In the genomic region with DNA sequence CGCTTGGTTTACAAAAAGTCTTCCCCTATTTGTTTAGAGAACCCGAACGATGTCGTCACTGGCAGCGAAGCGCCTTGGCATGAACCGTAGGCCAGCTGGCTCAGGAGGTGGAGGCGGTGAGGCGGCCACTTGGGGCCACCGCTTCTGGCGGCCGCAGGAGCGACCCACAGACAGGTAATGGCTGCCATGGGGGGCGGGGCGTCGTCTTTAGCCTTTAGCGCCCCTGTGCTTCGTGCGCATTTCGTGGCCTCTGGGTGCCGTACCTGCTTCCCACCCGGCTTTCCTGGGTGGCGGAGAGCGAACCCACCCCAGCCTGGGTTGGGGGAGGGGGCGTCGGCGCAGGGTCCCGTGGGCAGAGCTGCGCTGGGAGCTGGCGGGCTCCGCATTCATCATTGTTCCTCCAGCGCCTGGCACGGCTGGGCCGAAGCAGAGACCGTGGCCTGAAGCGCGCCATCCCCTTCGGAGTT, we compare ENCODE assay signal across 8 cellular contexts. TPM values are rescaled to one million over a fixed set of nuclear protein-coding genes. Genes with fewer than 3 reads are reported as not detected.
A peak's percentile ranks its signal among the peaks of the same experiment; 100 is the strongest.
DNase-seq lines count a peak whose midpoint lies in the region; ATAC-seq and TF ChIP-seq lines count a peak whose summit lies in the region.

No MANE protein-coding gene starts in this region.

- H3K36me3 ChIP-seq in CD8-positive, alpha-beta T cell (ENCODE audit: insufficient read depth, low read length) = no peaks in the 10 kb centered on the region
- H3K36me3 ChIP-seq in hepatocyte (replicated peaks; ENCODE audit: insufficient read depth, low read depth) = no peaks in the 10 kb centered on the region

- no peaks in the 10 kb centered on the region for H3K27me3 ChIP-seq in CD8-positive, alpha-beta T cell (ENCODE audit: insufficient read depth, low read length)
- H3K27me3 ChIP-seq in hepatocyte = peaks cover 3% of the 10 kb centered on the region

- H3K4me1 Mint-ChIP-seq in CD8-positive, alpha-beta T cell (ENCODE audit: low read depth) = peaks cover 16% of the 10 kb centered on the region
- H3K4me1 Mint-ChIP-seq in T-cell = peaks cover 13 to 19% (median 17%) of the 10 kb centered on the region in 3 donors

- no peaks in the 10 kb centered on the region for H4K20me1 ChIP-seq in hepatocyte (ENCODE audit: insufficient read depth, poor library complexity, severe bottlenecking)

- H3K27ac ChIP-seq in CD8-positive, alpha-beta T cell (ENCODE audit: low read depth, low read length) = peak overlapping the region; percentile 35
- peak overlapping the region; percentile 92 for H3K27ac ChIP-seq in hepatocyte

- POLR2A ChIA-PET in CD8-positive, alpha-beta T cell (lab: Charles Lee) = no interaction called here
- POLR2A ChIA-PET in T-cell (lab: Charles Lee) = no interaction called here

- no peaks in the 10 kb centered on the region for H3K9me3 Mint-ChIP-seq in CD8-positive, alpha-beta T cell
- no peaks in the 10 kb centered on the region for H3K9me3 Mint-ChIP-seq in T-cell

- H3K4me3 Mint-ChIP-seq in CD8-positive, alpha-beta T cell = peak overlapping the region; percentile 91
- H3K4me3 Mint-ChIP-seq in T-cell = peak overlapping the region; percentile 78 to 92 (median 88)

- H3K27ac Mint-ChIP-seq in CD8-positive, alpha-beta T cell = peak overlapping the region; percentile 66
- H3K27ac Mint-ChIP-seq in T-cell = peak overlapping the region; percentile 85 to 90

- peak; percentile 76 for ATAC-seq in CD8-positive, alpha-beta T cell
- ATAC-seq in T-cell (replicated peaks in 1 of 4) (peak; percentile 71 to 85 (median 80)), GM21576 (IDR thresholded peaks at IDR 0.05; ENCODE audit: unreplicated experiment) (no peak), GM19328 (IDR thresholded peaks at IDR 0.05; ENCODE audit: unreplicated experiment) (no peak)

- peak overlapping the region; percentile 56 for H3K4me3 ChIP-seq in CD8-positive, alpha-beta T cell (ENCODE audit: low read depth, low read length)
- H3K4me3 ChIP-seq in hepatocyte = peak overlapping the region; percentile 82

- H3K27me3 Mint-ChIP-seq in CD8-positive, alpha-beta T cell (ENCODE audit: low read depth) = peaks cover 12% of the 10 kb centered on the region
- peaks cover 0 to 15% of the 10 kb centered on the region in 2 donors for H3K27me3 Mint-ChIP-seq in T-cell

- H3K36me3 Mint-ChIP-seq in CD8-positive, alpha-beta T cell = no peaks in the 10 kb centered on the region
- H3K36me3 Mint-ChIP-seq in T-cell = no peaks in the 10 kb centered on the region

- H3K4me2 ChIP-seq in hepatocyte = peak overlapping the region; percentile 94

- peak overlapping the region; percentile 87 for H2AFZ ChIP-seq in hepatocyte

- no peak for TF ChIP-seq CTCF in CD8-positive, alpha-beta T cell (IDR thresholded peaks at IDR 0.05)
- TF ChIP-seq CTCF in hepatocyte (IDR thresholded peaks at IDR 0.05; ENCODE audit: poor library complexity) = no peak

- CTCF ChIA-PET in CD8-positive, alpha-beta T cell (lab: Charles Lee) = interaction anchor here (1.3 kb wide), 1 partner anchor 12 kb away, joined by 3 read pairs; no protein-coding TSS in a partner anchor
- CTCF ChIA-PET in T-cell (lab: Charles Lee) = interaction anchor here in 1 of 2 donors (1.3 kb wide), 1 partner anchor 60 kb away, joined by 4 read pairs; no protein-coding TSS in a partner anchor

- intact Hi-C loops in CD8-positive, alpha-beta T cell (cut with DNase I, micrococcal nuclease) = loop anchor here in 1 of 2 experiments (1.0 kb wide), 1 partner anchor 59 kb away; a partner anchor contains a TSS

- no peaks in the 10 kb centered on the region for H3K79me2 ChIP-seq in hepatocyte

- H3K9me3 ChIP-seq in CD8-positive, alpha-beta T cell (ENCODE audit: low read length) = no peaks in the 10 kb centered on the region
- H3K9me3 ChIP-seq in hepatocyte (ENCODE audit: low read depth) = no peaks in the 10 kb centered on the region

- WGBS in hepatocyte (ENCODE audit: low lambda C conversion rate, missing lambda C conversion rate) = under 1% methylated on average over 33 of the region's 38 CpGs

- no peaks in the 10 kb centered on the region for H3K9me2 ChIP-seq in hepatocyte (replicated peaks; ENCODE audit: insufficient read depth)

- DNase-seq in CD8-positive, alpha-beta T cell = peak; percentile 12 to 69 (median 51)
- DNase-seq in HuH-7 (ENCODE audit: low spot score) = peak; percentile 66
- peak in 33 of 34 experiments; percentile 1 to 64 (median 36) for DNase-seq in T-cell
- peak in 50 of 58 donors; percentile 24 to 72 (median 51) for DNase-seq in anterior cingulate cortex (lab: John Stamatoyannopoulos, UW)
- DNase-seq in hepatocyte (ENCODE audit: low spot score) = peak; percentile 82
- DNase-seq in renal cortical epithelial cell (ENCODE audit: low read depth) = peak; percentile 9

- H3K4me1 ChIP-seq in CD8-positive, alpha-beta T cell (ENCODE audit: insufficient read depth, low read length) = peaks cover 11% of the 10 kb centered on the region
- peaks cover 7% of the 10 kb centered on the region for H3K4me1 ChIP-seq in hepatocyte (ENCODE audit: insufficient read depth)

RNA-seq across cellular contexts. Expression of a gene that starts 0.5 kb away (rescaled TPM):
- 1 to 10 TPM; 1.1 to 1.3 TPM for total RNA-seq in CD8-positive, alpha-beta T cell
- total RNA-seq in T-cell (1 to 10 TPM; 1.6 to 2.8 (median 2.1) TPM), hepatocyte (18.8 and 23.0 TPM in 2 replicates), renal cortical epithelial cell (1.4 and 1.5 TPM in 2 replicates)
- polyA plus RNA-seq in hepatocyte = 22.4 and 25.5 TPM in 2 replicates

RNA-seq across cellular contexts. Expression of a gene that starts 26.5 kb away (rescaled TPM):
- 1 to 10 TPM; 3.4 to 4.5 TPM for total RNA-seq in CD8-positive, alpha-beta T cell
- total RNA-seq in T-cell = 10 to 100 TPM in 3 of 5 donors, 1 to 10 TPM in 2; 9.4 to 19.4 (median 18.8) TPM
- 7.7 and 10.4 TPM in 2 replicates for total RNA-seq in hepatocyte
- 7.9 and 11.2 TPM in 2 replicates for polyA plus RNA-seq in hepatocyte
- 8.2 and 19.5 TPM in 2 replicates for total RNA-seq in renal cortical epithelial cell

RNA-seq across cellular contexts. Expression of a gene that starts 58.6 kb away (rescaled TPM):
- total RNA-seq in CD8-positive, alpha-beta T cell = 1 to 10 TPM; 3.7 to 4.2 TPM
- total RNA-seq in T-cell (1 to 10 TPM; 2.9 to 4.8 (median 3.5) TPM), hepatocyte (1.4 and 3.1 TPM in 2 replicates), renal cortical epithelial cell (7.8 and 7.9 TPM in 2 replicates)
- polyA plus RNA-seq in hepatocyte = 5.5 and 5.8 TPM in 2 replicates

Comparison
In these comparisons a context has a peak if more than half of its experiments do, and no peak if none do; other contexts are left out.
1. ATAC-seq: peak in CD8-positive, alpha-beta T cell (single experiment) and T-cell (4 of 4); none in GM21576 (single experiment) and GM19328 (single experiment).
2. DNase-seq: peak in every context shown above with its lines; median percentile 82 in hepatocyte; 66 in HuH-7; 51 in CD8-positive, alpha-beta T cell; 51 in anterior cingulate cortex; 36 in T-cell; 9 in renal cortical epithelial cell.